In the genomic region with DNA sequence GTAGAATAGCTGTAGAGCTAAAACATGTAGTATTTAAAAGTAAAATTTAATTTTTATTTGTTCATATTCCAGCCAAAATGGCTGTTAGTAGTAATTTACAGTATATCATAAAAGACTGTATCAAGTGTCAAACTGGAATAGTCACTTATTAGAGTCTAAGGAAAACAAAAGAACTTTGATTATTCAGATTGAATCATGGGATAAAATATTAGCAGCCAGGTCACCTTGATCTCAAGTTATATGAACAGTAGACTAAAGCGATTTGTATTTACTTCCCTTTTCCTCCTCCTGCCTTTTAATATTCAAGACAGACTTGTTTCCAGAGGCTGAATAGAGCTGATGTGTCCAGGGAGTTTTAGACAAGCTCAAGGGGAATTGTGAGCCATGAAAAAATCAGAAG, we compare ENCODE assay signal across 23 cellular contexts. TPM values are rescaled to one million over a fixed set of nuclear protein-coding genes. Genes with fewer than 3 reads are reported as not detected.
DNase-seq lines count a peak whose midpoint lies in the region; ATAC-seq, FAIRE-seq and TF ChIP-seq lines count a peak whose summit lies in the region.
"Had no signal": no experiment of that assay in that cellular context is flagged by ENCODE, and none has a peak within 500 bp of the region (broad histone marks: within the 10 kb centered on the region; RNA-seq: fewer than 3 reads in every experiment).

No MANE protein-coding gene starts in this region.

- peaks cover 21% of the 10 kb centered on the region for H3F3A ChIP-seq in PC-3 (ENCODE audit: low read length, unreplicated experiment)

- peak overlapping the region; percentile 64 for H3K27ac ChIP-seq in mammary epithelial cell (ENCODE audit: insufficient read depth, low read depth, low read length)
- H3K27ac ChIP-seq in PC-3 (ENCODE audit: low read length): peak overlapping the region; percentile 72
- peak overlapping the region; percentile 89 for H3K27ac ChIP-seq in epithelial cell of prostate
- H3K27ac ChIP-seq: WERI-Rb-1 had no signal

- H3K4me2 ChIP-seq in mammary epithelial cell (ENCODE audit: insufficient read depth, low read depth, low read length): peak overlapping the region; percentile 53
- H3K4me2 ChIP-seq in PC-3 (ENCODE audit: low read length): peak overlapping the region; percentile 40

- H3K27ac Mint-ChIP-seq in MCF 10A (ENCODE audit: low read depth, unreplicated experiment): no peak overlapping the region
- H3K27ac Mint-ChIP-seq: T-helper 17 cell had no signal

- H3K79me2 ChIP-seq in mammary epithelial cell (ENCODE audit: insufficient read depth, low read length) (no peaks in the 10 kb centered on the region), PC-3 (ENCODE audit: low read length) (no peaks in the 10 kb centered on the region)

- H3K4me1 Mint-ChIP-seq in MCF 10A (ENCODE audit: insufficient read depth, unreplicated experiment): peaks cover 24% of the 10 kb centered on the region
- H3K4me1 Mint-ChIP-seq: T-helper 17 cell had no signal

- no peak for FAIRE-seq in D721Med (lab: Jason Lieb, UNC)

- no peaks in the 10 kb centered on the region for H3K9me2 ChIP-seq in PC-3 (replicated peaks; ENCODE audit: low read length)

- H4K20me1 ChIP-seq in mammary epithelial cell (ENCODE audit: insufficient read depth, low read length) (no peaks in the 10 kb centered on the region), PC-3 (ENCODE audit: low read length) (no peaks in the 10 kb centered on the region)

- no peak overlapping the region for H3K4me3 ChIP-seq in mammary epithelial cell (replicated peaks in 1 of 3; ENCODE audit: insufficient read depth in 1 of 3, low read depth in 2 of 3, low read length in 3 of 3)
- H3K4me3 ChIP-seq in PC-3 (ENCODE audit: low read length): no peak overlapping the region
- H3K4me3 ChIP-seq: HAP-1 had no signal

- no peaks in the 10 kb centered on the region for H3K27me3 ChIP-seq in mammary epithelial cell (ENCODE audit: insufficient read depth, low read length)
- H3K27me3 ChIP-seq in PC-3 (ENCODE audit: low read length): no peaks in the 10 kb centered on the region

- dilution Hi-C loops in mammary epithelial cell (cut with HindIII; ENCODE audit: low sequenced_read_pairs): no loop called here

- WGBS in mammary epithelial cell (ENCODE audit: low coverage, missing lambda C conversion rate): 86% methylated on average over 1 of the region's 1 CpG

- H3K9ac ChIP-seq in mammary epithelial cell (ENCODE audit: insufficient read depth, low read length) (no peak overlapping the region), PC-3 (ENCODE audit: low read length) (no peak overlapping the region)

- CTCF ChIA-PET in mammary epithelial cell (lab: Charles Lee; ENCODE audit: low non-redundant PET): interaction anchor here (0.5 to 0.6 kb wide), 2 partner anchors 10 to 99 kb away, joined by 3 to 4 read pairs; no protein-coding TSS in a partner anchor
- CTCF ChIA-PET in MCF 10A (lab: Yijun Ruan, JAX): interaction anchor here (0.6 to 1.1 kb wide), 6 partner anchors 8 to 118 kb away, joined by 3 to 5 read pairs (median 3); no protein-coding TSS in a partner anchor
- CTCF ChIA-PET in PC-3 (lab: Charles Lee): no interaction called here

- POLR2A ChIA-PET in MCF 10A (lab: Yijun Ruan, JAX): interaction anchor here (0.7 to 4.5 kb wide), 5 partner anchors 30 to 115 kb away, joined by 3 to 69 read pairs (median 3); partner anchors contain the start of gene PMAIP1
- POLR2A ChIA-PET in PC-3 (lab: Charles Lee; ENCODE audit: unreplicated experiment): interaction anchor here (2.7 kb wide), 1 partner anchor 55 kb away, joined by 23 read pairs; the partner anchor contains the start of gene PMAIP1

- H3K36me3 ChIP-seq in mammary epithelial cell (ENCODE audit: insufficient read depth, low read length): no peaks in the 10 kb centered on the region
- no peaks in the 10 kb centered on the region for H3K36me3 ChIP-seq in PC-3 (ENCODE audit: low read depth, low read length)
- H3K36me3 ChIP-seq: HAP-1, WERI-Rb-1 had no signal

- H3K27me3 Mint-ChIP-seq in MCF 10A (ENCODE audit: insufficient read depth, unreplicated experiment): no peaks in the 10 kb centered on the region

- in situ Hi-C loops in mammary epithelial cell (cut with MboI; ENCODE audit: low sequenced_read_pairs in 2 of 2): loop anchor here in 1 of 2 donors (10.0 kb wide), 1 partner anchor 49 kb away; no protein-coding TSS in a partner anchor

- H3K9me3 Mint-ChIP-seq in MCF 10A (ENCODE audit: unreplicated experiment): no peaks in the 10 kb centered on the region
- H3K9me3 Mint-ChIP-seq: natural killer cell treated with Interleukin-12 subunit alpha and Interleukin-12 subunit beta and Interleukin-15 and Interleukin-18, amount 100 ng/mL, for 72 hours had no signal

- H3K36me3 Mint-ChIP-seq in MCF 10A (ENCODE audit: insufficient read depth, unreplicated experiment): peaks cover 7% of the 10 kb centered on the region
- H3K36me3 Mint-ChIP-seq: natural killer cell treated with Interleukin-12 subunit alpha and Interleukin-12 subunit beta and Interleukin-15 and Interleukin-18, amount 100 ng/mL, for 72 hours had no signal

- H2AFZ ChIP-seq in mammary epithelial cell (ENCODE audit: low read depth, low read length) (no peak overlapping the region), PC-3 (ENCODE audit: low read length) (no peak overlapping the region)

- ATAC-seq in PC-3 (no peak), GM21526 (IDR thresholded peaks at IDR 0.05; ENCODE audit: low FRiP score, unreplicated experiment) (no peak)
- ATAC-seq: left colon, T-helper 17 cell had no signal

- peaks cover 59% of the 10 kb centered on the region for H3K4me1 ChIP-seq in mammary epithelial cell (ENCODE audit: insufficient read depth, low read length)
- H3K4me1 ChIP-seq in PC-3 (ENCODE audit: insufficient read depth, low read length): peaks cover 52% of the 10 kb centered on the region
- H3K4me1 ChIP-seq: HAP-1 had no signal

- H3K4me3 Mint-ChIP-seq in MCF 10A (ENCODE audit: unreplicated experiment): no peak overlapping the region
- H3K4me3 Mint-ChIP-seq: T-helper 17 cell had no signal

- BruUV-seq in mammary epithelial cell (replicated peaks; lab: Mats Ljungman, UMichigan) (no TSS peak), MCF 10A (replicated peaks; lab: Mats Ljungman, UMichigan) (no TSS peak), PC-3 (replicated peaks; lab: Mats Ljungman, UMichigan) (no TSS peak)

- DNase-seq in mammary epithelial cell: no peak
- no peak for DNase-seq in MCF 10A (ENCODE audit: unreplicated experiment)
- peak; percentile 25 for DNase-seq in PC-3
- DNase-seq in epithelial cell of prostate (ENCODE audit: low read depth, low spot score): no peak
- DNase-seq in activated gamma-delta T cell treated with Interleukin-2 at 50 U/mL for 16 hours: no peak
- no peak for DNase-seq in H4 (ENCODE audit: low spot score)
- DNase-seq in D721Med (ENCODE audit: insufficient read length, low spot score): no peak
- DNase-seq: activated CD4-positive, alpha-beta T cell treated with anti-CD3 and anti-CD28 coated beads, Interleukin-2, amount 50 U/mL, for 4 hours; activated naive CD4-positive, alpha-beta T cell; activated T-cell treated with anti-CD3 and anti-CD28 coated beads for 4 hours; DMS79; glutamatergic neuron; left colon; NCI-H1417; NCI-H2107; NCI-H526 treated with DMSO at 0.1 percent for 48 hours; posterior cingulate gyrus; stimulated activated naive CD4-positive, alpha-beta T cell treated with Interleukin-2 at 50 U/mL for 16 hours; T-helper 17 cell; WERI-Rb-1 had no signal

- H3K9me3 ChIP-seq in mammary epithelial cell (replicated peaks; ENCODE audit: insufficient read depth, low read length) (no peaks in the 10 kb centered on the region), PC-3 (ENCODE audit: low read length) (no peaks in the 10 kb centered on the region)
- H3K9me3 ChIP-seq: HAP-1 had no signal

- intact Hi-C loops in mammary epithelial cell (cut with micrococcal nuclease) (no loop called here), MCF 10A (cut with micrococcal nuclease) (loop anchor here (5.0 kb wide), 1 partner anchor 52 kb away; no protein-coding TSS in a partner anchor), PC-3 (cut with micrococcal nuclease) (no loop called here)

- TF ChIP-seq CTCF in mammary epithelial cell (conservative IDR thresholded peaks at IDR 0.05 in 1 of 2, IDR thresholded peaks at IDR 0.05 in 1 of 2; ENCODE audit: extremely low read depth in 1 of 2, insufficient read depth in 1 of 2, low read depth in 1 of 2, low read length in 2 of 2) (no peak), MCF 10A (IDR thresholded peaks at IDR 0.05; ENCODE audit: unreplicated experiment) (no peak), PC-3 (conservative IDR thresholded peaks at IDR 0.05; ENCODE audit: low read depth, low read length) (no peak), D721Med (IDR thresholded peaks at IDR 0.05; ENCODE audit: insufficient read depth, missing control alignments) (no peak)

RNA-seq across cellular contexts. Expression of gene PMAIP1, which starts 54.4 kb away (rescaled TPM):
- total RNA-seq in mammary epithelial cell (10 to 100 TPM; 17.8 to 34.3 TPM), MCF 10A (2022) (21.7 and 28.0 TPM in 2 replicates), PC-3 (2014; rRNA removed) (39.2 and 41.5 TPM in 2 replicates)
- polyA plus RNA-seq in mammary epithelial cell: 14.4 TPM
- 4.2 TPM for polyA minus RNA-seq in mammary epithelial cell
- total RNA-seq in H4 (2014; rRNA removed; shearing (Covaris generic)): 52.4 and 64.3 TPM in 2 replicates
